In the genomic region with DNA sequence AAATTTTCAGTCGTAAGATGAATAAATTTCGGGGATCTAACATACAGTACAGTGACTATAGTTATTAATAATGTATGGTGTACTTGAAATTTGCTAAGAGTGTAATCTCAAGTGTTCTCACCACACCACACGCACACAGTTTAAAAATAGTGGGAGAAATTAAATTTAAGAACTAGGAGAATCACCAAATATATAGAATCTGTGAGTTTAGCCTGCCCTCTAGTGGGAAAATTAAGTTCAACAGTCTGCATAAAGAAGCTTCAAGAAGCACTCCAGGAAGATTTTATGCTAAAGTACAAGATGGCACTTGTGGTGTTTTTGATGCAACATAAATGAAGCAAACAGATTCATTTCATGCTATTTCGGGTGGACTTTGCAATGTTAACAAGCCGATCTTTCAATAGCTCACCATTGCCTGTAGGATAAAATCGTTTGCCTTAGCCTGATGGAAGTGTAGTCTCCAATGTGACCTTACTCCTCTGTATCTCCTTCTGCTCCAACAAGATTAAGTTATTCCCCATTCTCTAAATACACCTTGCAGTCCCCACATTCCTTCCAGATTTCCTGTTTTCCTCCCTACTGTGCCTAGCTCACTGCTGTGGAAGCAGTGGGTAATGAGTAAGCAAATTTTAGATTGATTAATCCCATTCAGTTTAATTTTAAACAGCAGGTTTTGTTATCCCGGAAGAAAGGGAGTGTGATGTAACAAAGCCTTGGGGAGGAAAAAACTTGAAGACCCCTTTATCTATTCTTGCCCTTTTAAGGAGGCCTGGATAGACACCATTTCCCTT, we compare ENCODE assay signal across 8 cellular contexts. TPM values are rescaled to one million over a fixed set of nuclear protein-coding genes. Genes with fewer than 3 reads are reported as not detected.
DNase-seq lines count a peak whose midpoint lies in the region; ATAC-seq, FAIRE-seq and TF ChIP-seq lines count a peak whose summit lies in the region.

No MANE protein-coding gene starts in this region.

- H3K4me3 ChIP-seq in HEK293 (ENCODE audit: low read depth, low read length) (no peak overlapping the region), body of pancreas (no peak overlapping the region), HepG2 (replicated peaks in 1 of 3; ENCODE audit: insufficient read depth in 1 of 3, low read depth in 2 of 3, low read length in 3 of 3) (peak overlapping the region; percentile 0 to 56 (median 29); a peak in 4 of 6 replicates)

- TF ChIP-seq EP300 in HepG2 (IDR thresholded peaks at IDR 0.05; ENCODE audit: low read depth in 2 of 2, low read length in 2 of 2) (no peak), HepG2 (CRISPR knock-in tag; IDR thresholded peaks at IDR 0.05; ENCODE audit: borderline replicate concordance) (no peak)

- H3K36me3 ChIP-seq in HEK293 (ENCODE audit: control insufficient read depth in 2 of 2, insufficient read depth in 1 of 2, low read length in 2 of 2) (no peaks in the 10 kb centered on the region), body of pancreas (replicated peaks in 1 of 2; ENCODE audit: insufficient read depth in 1 of 2, low read depth in 2 of 2) (no peaks in the 10 kb centered on the region), HepG2 (replicated peaks in 1 of 2; ENCODE audit: control insufficient read depth in 1 of 2, insufficient read depth in 2 of 2, low read length in 2 of 2) (no peaks in the 10 kb centered on the region)

- intact Hi-C loops in body of pancreas (cut with DNase I) (loop anchor here (5.0 kb wide), 1 partner anchor 56 kb away; no protein-coding TSS in a partner anchor), HepG2 (cut with micrococcal nuclease; ENCODE audit: unreplicated experiment) (loop anchor here (1.0 to 10.0 kb wide), 5 partner anchors 22 to 359 kb away; no protein-coding TSS in a partner anchor)

- TF ChIP-seq POLR2A in body of pancreas (IDR thresholded peaks at IDR 0.05), result no peak
- no peak for TF ChIP-seq POLR2A in HepG2 (IDR thresholded peaks at IDR 0.05; ENCODE audit: insufficient read depth in 1 of 2, low read depth in 2 of 2, low read length in 2 of 2)

- H3K9me3 ChIP-seq in HEK293 (ENCODE audit: control insufficient read depth, insufficient read depth, low read depth, low read length) (no peaks in the 10 kb centered on the region), body of pancreas (no peaks in the 10 kb centered on the region), HepG2 (ENCODE audit: low read length) (no peaks in the 10 kb centered on the region)

- peak overlapping the region; percentile 84 for H3K4me2 ChIP-seq in HepG2 (ENCODE audit: low read depth, low read length)

- FAIRE-seq in HepG2 (lab: Jason Lieb, UNC), result no peak

- peak; percentile 61 for TF ChIP-seq CTCF in HEK293 (tag by site-specific recombination; IDR thresholded peaks at IDR 0.05)
- peak; percentile 57 to 92 (median 83) for TF ChIP-seq CTCF in body of pancreas (IDR thresholded peaks at IDR 0.05)
- TF ChIP-seq CTCF in HepG2 (CRISPR knock-in tag; IDR thresholded peaks at IDR 0.05), result peak; percentile 77

- peak overlapping the region; percentile 84 for H2AFZ ChIP-seq in HepG2 (ENCODE audit: low read length)

- H3K27me3 ChIP-seq in body of pancreas (no peaks in the 10 kb centered on the region), HepG2 (ENCODE audit: control insufficient read depth in 1 of 2, insufficient read depth in 2 of 2, low read length in 2 of 2) (peaks cover 0 to 18% of the 10 kb centered on the region in 2 experiments; a peak in 3 of 5 replicates)

- peak; percentile 41 for ATAC-seq in body of pancreas
- no peak for ATAC-seq in HepG2
- no peak for ATAC-seq in GM21360 (IDR thresholded peaks at IDR 0.05; ENCODE audit: unreplicated experiment)
- no peak for ATAC-seq in GM18868 (IDR thresholded peaks at IDR 0.05; ENCODE audit: unreplicated experiment)
- ATAC-seq in GM18870 (IDR thresholded peaks at IDR 0.05; ENCODE audit: unreplicated experiment), result no peak

- H3K27ac ChIP-seq in HEK293 (ENCODE audit: extremely low read depth, low read depth, low read length) (no peak overlapping the region), body of pancreas (peak overlapping the region in 3 of 4 donors; percentile 31 to 88 (median 32)), HepG2 (ENCODE audit: extremely low read length, insufficient read depth, low read length) (no peak overlapping the region)

- 8 to 11% methylated on average over 7 of the region's 7 CpGs for WGBS in body of pancreas, 2 donors
- WGBS in HepG2 (ENCODE audit: low lambda C conversion rate), result 13% methylated on average over 7 of the region's 7 CpGs

- in situ Hi-C loops in HepG2 (cut with HindIII; ENCODE audit: extremely low pct_ligation_motif_present, low pct_unique_long_range_greater_than_20kb), result loop anchor here (5.0 kb wide), 1 partner anchor 56 kb away; no protein-coding TSS in a partner anchor

- peak; percentile 68 for TF ChIP-seq RAD21 in HepG2 (CRISPR knock-in tag; IDR thresholded peaks at IDR 0.05)

- no peak overlapping the region for H3K9ac ChIP-seq in HepG2 (ENCODE audit: insufficient read depth, low read depth, low read length)

- no peaks in the 10 kb centered on the region for H3K4me1 ChIP-seq in HEK293 (ENCODE audit: control insufficient read depth, insufficient read depth, low read length)
- peaks cover 32% of the 10 kb centered on the region for H3K4me1 ChIP-seq in body of pancreas
- peaks cover 32% of the 10 kb centered on the region for H3K4me1 ChIP-seq in HepG2 (ENCODE audit: insufficient read depth, low read length)

- POLR2A ChIA-PET in HEK293 (lab: Yijun Ruan, JAX) (no interaction called here), HepG2 (lab: Yijun Ruan, JAX) (interaction anchor here (1.0 to 2.5 kb wide), 4 partner anchors 10 to 72 kb away, joined by 6 to 13 read pairs (median 6); partner anchors contain the start of genes MDM4 and PIK3C2B)

- DNase-seq in COR-L47 (lab: John Stamatoyannopoulos, UW) (peak; percentile 45), NCI-H69 (lab: John Stamatoyannopoulos, UW) (peak; percentile 79), body of pancreas (peak in 1 of 4 donors; percentile 65), HepG2 (ENCODE audit: low spot score) (peak; percentile 67)

- no peaks in the 10 kb centered on the region for H3K79me2 ChIP-seq in HepG2 (ENCODE audit: insufficient read depth, low read length)

- BruUV-seq in HepG2 (replicated peaks; lab: Mats Ljungman, UMichigan), result no TSS peak

- H4K20me1 ChIP-seq in HepG2 (ENCODE audit: insufficient read depth, low read length), result no peaks in the 10 kb centered on the region

- CTCF ChIA-PET in HEK293 (lab: Yijun Ruan, JAX) (interaction anchor here (0.6 to 19.1 kb wide), 46 partner anchors 10 to 645 kb away, joined by 3 to 314 read pairs (median 4); partner anchors contain the start of genes MDM4 and PIK3C2B), HepG2 (lab: Yijun Ruan, JAX; ENCODE audit: low intra/inter-chr PET ratio, low total read pairs) (interaction anchor here (1.0 to 5.8 kb wide), 6 partner anchors 9 to 105 kb away, joined by 3 to 78 read pairs (median 10); partner anchors contain the start of gene PIK3C2B)

RNA-seq across cellular contexts. Expression of gene PIK3C2B, which starts 8.7 kb away (rescaled TPM):
- total RNA-seq in body of pancreas (10 to 100 TPM; 11.4 to 18.1 TPM), HepG2 (2016; rRNA removed; fragmentation: Illumina TruSeq; extraction: Trizol) (2.7 and 3.4 TPM in 2 replicates)
- total RNA-seq in HepG2 (2016; cell fraction: cytosol; rRNA removed; fragmentation: Illumina TruSeq; extraction: Trizol; ENCODE audit: low read depth), result 0.79 and 0.91 TPM in 2 replicates
- 3.2 and 3.6 TPM in 2 replicates for total RNA-seq in HepG2 (2016; cell fraction: insoluble cytoplasmic fraction; rRNA removed; fragmentation: Illumina TruSeq; extraction: Trizol)
- total RNA-seq in HepG2 (2016; cell fraction: membrane; rRNA removed; fragmentation: Illumina TruSeq; extraction: Trizol), result 2.0 TPM in 2 replicates
- 4.9 and 5.9 TPM in 2 replicates for total RNA-seq in HepG2 (2016; cell fraction: nucleus; rRNA removed; fragmentation: Illumina TruSeq; extraction: Trizol)
- polyA plus RNA-seq in HepG2 (2011; rRNA removed), result 4.2 and 4.5 TPM in 2 replicates
- polyA plus RNA-seq in HepG2 (2011; cell fraction: cytosol; rRNA removed), result 1.8 TPM in 2 replicates
- 4.8 and 8.7 TPM in 2 replicates for polyA plus RNA-seq in HepG2 (2011; cell fraction: nucleus; rRNA removed)
- polyA plus RNA-seq in HepG2 (2012), result 1.1 and 1.6 TPM in 2 replicates
- 0.19 and 0.27 TPM in 2 replicates for polyA plus RNA-seq in HepG2 (2016; cell fraction: cytosol; fragmentation: Illumina TruSeq; extraction: Trizol; ENCODE audit: low read depth)
- polyA plus RNA-seq in HepG2 (2016; cell fraction: insoluble cytoplasmic fraction; fragmentation: Illumina TruSeq; extraction: Trizol; ENCODE audit: low read depth), result 1.8 and 2.2 TPM in 2 replicates
- 0.45 and 0.54 TPM in 2 replicates for polyA plus RNA-seq in HepG2 (2016; cell fraction: membrane; fragmentation: Illumina TruSeq; extraction: Trizol; ENCODE audit: low read depth)
- polyA plus RNA-seq in HepG2 (2016; cell fraction: nucleus; fragmentation: Illumina TruSeq; extraction: Trizol; ENCODE audit: insufficient read depth, low read depth), result 7.4 and 7.8 TPM in 2 replicates
- polyA minus RNA-seq in HepG2 (2011; rRNA and poly(A)+ RNA removed; ENCODE audit: low replicate concordance), result 19.9 and 128 TPM in 2 replicates
- 5.5 TPM in 2 replicates for polyA minus RNA-seq in HepG2 (2011; cell fraction: cytosol; rRNA and poly(A)+ RNA removed)
- 6.0 and 9.4 TPM in 2 replicates for polyA minus RNA-seq in HepG2 (2011; cell fraction: nucleus; rRNA and poly(A)+ RNA removed)

RNA-seq across cellular contexts. Expression of gene MDM4, which starts 12.9 kb away (rescaled TPM):
- total RNA-seq in body of pancreas, result 100 to 1,000 TPM in 1 of 2 donors, 10 to 100 TPM in 1; 72.9 to 125 TPM
- 13.8 and 19.0 TPM in 2 replicates for total RNA-seq in HepG2 (2016; rRNA removed; fragmentation: Illumina TruSeq; extraction: Trizol)
- 5.8 and 7.8 TPM in 2 replicates for total RNA-seq in HepG2 (2016; cell fraction: cytosol; rRNA removed; fragmentation: Illumina TruSeq; extraction: Trizol; ENCODE audit: low read depth)
- total RNA-seq in HepG2 (2016; cell fraction: insoluble cytoplasmic fraction; rRNA removed; fragmentation: Illumina TruSeq; extraction: Trizol), result 14.6 and 17.8 TPM in 2 replicates
- total RNA-seq in HepG2 (2016; cell fraction: membrane; rRNA removed; fragmentation: Illumina TruSeq; extraction: Trizol), result 7.2 and 11.4 TPM in 2 replicates
- total RNA-seq in HepG2 (2016; cell fraction: nucleus; rRNA removed; fragmentation: Illumina TruSeq; extraction: Trizol), result 54.0 and 56.5 TPM in 2 replicates
- polyA plus RNA-seq in HepG2 (2011; rRNA removed), result 14.9 TPM in 2 replicates
- 2.4 and 3.7 TPM in 2 replicates for polyA plus RNA-seq in HepG2 (2011; cell fraction: cytosol; rRNA removed)
- 26.3 and 36.2 TPM in 2 replicates for polyA plus RNA-seq in HepG2 (2011; cell fraction: nucleus; rRNA removed)
- polyA plus RNA-seq in HepG2 (2012), result 5.9 and 7.4 TPM in 2 replicates
- polyA plus RNA-seq in HepG2 (2016; cell fraction: cytosol; fragmentation: Illumina TruSeq; extraction: Trizol; ENCODE audit: low read depth), result 0.97 and 1.5 TPM in 2 replicates
- polyA plus RNA-seq in HepG2 (2016; cell fraction: insoluble cytoplasmic fraction; fragmentation: Illumina TruSeq; extraction: Trizol; ENCODE audit: low read depth), result 3.4 TPM in 2 replicates
- 3.3 and 3.8 TPM in 2 replicates for polyA plus RNA-seq in HepG2 (2016; cell fraction: membrane; fragmentation: Illumina TruSeq; extraction: Trizol; ENCODE audit: low read depth)
- 42.4 and 45.8 TPM in 2 replicates for polyA plus RNA-seq in HepG2 (2016; cell fraction: nucleus; fragmentation: Illumina TruSeq; extraction: Trizol; ENCODE audit: insufficient read depth, low read depth)
- polyA minus RNA-seq in HepG2 (2011; rRNA and poly(A)+ RNA removed; ENCODE audit: low replicate concordance), result 38.9 and 56.7 TPM in 2 replicates
- polyA minus RNA-seq in HepG2 (2011; cell fraction: cytosol; rRNA and poly(A)+ RNA removed), result 8.7 and 10.2 TPM in 2 replicates
- polyA minus RNA-seq in HepG2 (2011; cell fraction: nucleus; rRNA and poly(A)+ RNA removed), result 130 and 161 TPM in 2 replicates

Comparison
In these comparisons a context has a peak if more than half of its experiments do, and no peak if none do; other contexts are left out.
1. H3K27ac ChIP-seq: peak in body of pancreas (3 of 4); none in HEK293 (single experiment) and HepG2 (single experiment).
2. H3K4me3 ChIP-seq: peak in HepG2 (3 of 3); none in HEK293 (single experiment) and body of pancreas (0 of 2).
3. Peak in every context shown above with its lines, with median percentiles within 50 percentile points of each other: CTCF ChIP-seq.